Comparison of ENCODE assay signal across 1 cellular context in the genomic region with DNA sequence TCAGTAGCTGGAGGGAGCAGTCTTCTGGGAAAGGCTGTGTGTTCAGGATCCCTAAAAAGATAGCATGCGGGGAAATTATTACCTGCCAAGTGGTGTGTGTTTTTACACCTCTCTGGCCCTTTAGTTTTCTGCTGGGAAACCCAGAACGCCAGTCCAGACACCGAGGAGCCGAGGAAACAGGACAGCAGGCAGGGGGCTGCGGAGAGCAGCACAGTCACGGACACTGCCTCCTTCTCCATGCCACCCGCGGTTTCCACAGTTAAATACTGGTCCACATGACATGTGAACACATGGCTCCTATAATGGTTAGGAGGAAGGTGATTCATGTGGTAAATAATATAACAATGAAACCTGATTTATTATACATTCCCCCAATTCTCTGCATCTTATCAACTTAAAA.
TF ChIP-seq lines count a peak whose summit lies in the region.

No MANE protein-coding gene starts in this region.

TF ChIP-seq in GM23338, 12 proteins besides CTCF, POLR2A, EP300 and RAD21 (continued from another document):
- TF ChIP-seq, protein P1, sequence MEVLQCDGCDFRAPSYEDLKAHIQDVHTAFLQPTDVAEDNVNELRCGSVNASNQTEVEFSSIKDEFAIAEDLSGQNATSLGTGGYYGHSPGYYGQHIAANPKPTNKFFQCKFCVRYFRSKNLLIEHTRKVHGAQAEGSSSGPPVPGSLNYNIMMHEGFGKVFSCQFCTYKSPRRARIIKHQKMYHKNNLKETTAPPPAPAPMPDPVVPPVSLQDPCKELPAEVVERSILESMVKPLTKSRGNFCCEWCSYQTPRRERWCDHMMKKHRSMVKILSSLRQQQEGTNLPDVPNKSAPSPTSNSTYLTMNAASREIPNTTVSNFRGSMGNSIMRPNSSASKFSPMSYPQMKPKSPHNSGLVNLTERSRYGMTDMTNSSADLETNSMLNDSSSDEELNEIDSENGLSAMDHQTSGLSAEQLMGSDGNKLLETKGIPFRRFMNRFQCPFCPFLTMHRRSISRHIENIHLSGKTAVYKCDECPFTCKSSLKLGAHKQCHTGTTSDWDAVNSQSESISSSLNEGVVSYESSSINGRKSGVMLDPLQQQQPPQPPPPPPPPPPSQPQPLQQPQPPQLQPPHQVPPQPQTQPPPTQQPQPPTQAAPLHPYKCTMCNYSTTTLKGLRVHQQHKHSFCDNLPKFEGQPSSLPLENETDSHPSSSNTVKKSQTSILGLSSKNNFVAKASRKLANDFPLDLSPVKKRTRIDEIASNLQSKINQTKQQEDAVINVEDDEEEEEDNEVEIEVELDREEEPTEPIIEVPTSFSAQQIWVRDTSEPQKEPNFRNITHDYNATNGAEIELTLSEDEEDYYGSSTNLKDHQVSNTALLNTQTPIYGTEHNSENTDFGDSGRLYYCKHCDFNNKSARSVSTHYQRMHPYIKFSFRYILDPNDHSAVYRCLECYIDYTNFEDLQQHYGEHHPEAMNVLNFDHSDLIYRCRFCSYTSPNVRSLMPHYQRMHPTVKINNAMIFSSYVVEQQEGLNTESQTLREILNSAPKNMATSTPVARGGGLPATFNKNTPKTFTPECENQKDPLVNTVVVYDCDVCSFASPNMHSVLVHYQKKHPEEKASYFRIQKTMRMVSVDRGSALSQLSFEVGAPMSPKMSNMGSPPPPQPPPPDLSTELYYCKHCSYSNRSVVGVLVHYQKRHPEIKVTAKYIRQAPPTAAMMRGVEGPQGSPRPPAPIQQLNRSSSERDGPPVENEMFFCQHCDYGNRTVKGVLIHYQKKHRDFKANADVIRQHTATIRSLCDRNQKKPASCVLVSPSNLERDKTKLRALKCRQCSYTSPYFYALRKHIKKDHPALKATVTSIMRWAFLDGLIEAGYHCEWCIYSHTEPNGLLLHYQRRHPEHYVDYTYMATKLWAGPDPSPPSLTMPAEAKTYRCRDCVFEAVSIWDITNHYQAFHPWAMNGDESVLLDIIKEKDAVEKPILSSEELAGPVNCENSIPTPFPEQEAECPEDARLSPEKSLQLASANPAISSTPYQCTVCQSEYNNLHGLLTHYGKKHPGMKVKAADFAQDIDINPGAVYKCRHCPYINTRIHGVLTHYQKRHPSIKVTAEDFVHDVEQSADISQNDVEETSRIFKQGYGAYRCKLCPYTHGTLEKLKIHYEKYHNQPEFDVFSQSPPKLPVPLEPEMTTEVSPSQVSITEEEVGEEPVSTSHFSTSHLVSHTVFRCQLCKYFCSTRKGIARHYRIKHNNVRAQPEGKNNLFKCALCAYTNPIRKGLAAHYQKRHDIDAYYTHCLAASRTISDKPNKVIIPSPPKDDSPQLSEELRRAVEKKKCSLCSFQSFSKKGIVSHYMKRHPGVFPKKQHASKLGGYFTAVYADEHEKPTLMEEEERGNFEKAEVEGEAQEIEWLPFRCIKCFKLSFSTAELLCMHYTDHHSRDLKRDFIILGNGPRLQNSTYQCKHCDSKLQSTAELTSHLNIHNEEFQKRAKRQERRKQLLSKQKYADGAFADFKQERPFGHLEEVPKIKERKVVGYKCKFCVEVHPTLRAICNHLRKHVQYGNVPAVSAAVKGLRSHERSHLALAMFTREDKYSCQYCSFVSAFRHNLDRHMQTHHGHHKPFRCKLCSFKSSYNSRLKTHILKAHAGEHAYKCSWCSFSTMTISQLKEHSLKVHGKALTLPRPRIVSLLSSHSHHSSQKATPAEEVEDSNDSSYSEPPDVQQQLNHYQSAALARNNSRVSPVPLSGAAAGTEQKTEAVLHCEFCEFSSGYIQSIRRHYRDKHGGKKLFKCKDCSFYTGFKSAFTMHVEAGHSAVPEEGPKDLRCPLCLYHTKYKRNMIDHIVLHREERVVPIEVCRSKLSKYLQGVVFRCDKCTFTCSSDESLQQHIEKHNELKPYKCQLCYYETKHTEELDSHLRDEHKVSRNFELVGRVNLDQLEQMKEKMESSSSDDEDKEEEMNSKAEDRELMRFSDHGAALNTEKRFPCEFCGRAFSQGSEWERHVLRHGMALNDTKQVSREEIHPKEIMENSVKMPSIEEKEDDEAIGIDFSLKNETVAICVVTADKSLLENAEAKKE (CRISPR knock-in tag; IDR thresholded peaks at IDR 0.05), result no peak
- TF ChIP-seq NANOG (IDR thresholded peaks at IDR 0.05; ENCODE audit: borderline replicate concordance) (no peak), STAT1 (IDR thresholded peaks at IDR 0.05; ENCODE audit: unreplicated experiment) (no peak), ZNF331 (CRISPR knock-in tag; IDR thresholded peaks at IDR 0.05; ENCODE audit: low read depth) (no peak)
- TF ChIP-seq, protein P2, sequence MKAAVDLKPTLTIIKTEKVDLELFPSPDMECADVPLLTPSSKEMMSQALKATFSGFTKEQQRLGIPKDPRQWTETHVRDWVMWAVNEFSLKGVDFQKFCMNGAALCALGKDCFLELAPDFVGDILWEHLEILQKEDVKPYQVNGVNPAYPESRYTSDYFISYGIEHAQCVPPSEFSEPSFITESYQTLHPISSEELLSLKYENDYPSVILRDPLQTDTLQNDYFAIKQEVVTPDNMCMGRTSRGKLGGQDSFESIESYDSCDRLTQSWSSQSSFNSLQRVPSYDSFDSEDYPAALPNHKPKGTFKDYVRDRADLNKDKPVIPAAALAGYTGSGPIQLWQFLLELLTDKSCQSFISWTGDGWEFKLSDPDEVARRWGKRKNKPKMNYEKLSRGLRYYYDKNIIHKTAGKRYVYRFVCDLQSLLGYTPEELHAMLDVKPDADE (IDR thresholded peaks at IDR 0.05), result no peak
